In genomic region chr21:37049741-37050140, GRCh38 we compare ENCODE assay signal across 7 cellular contexts. TPM values are rescaled to one million over a fixed set of nuclear protein-coding genes. Genes with fewer than 3 reads are reported as not detected.
"Had no signal": no experiment of that assay in that cellular context is flagged by ENCODE, and none has a peak within 500 bp of the region (broad histone marks: within the 10 kb centered on the region; RNA-seq: fewer than 3 reads in every experiment).

No MANE protein-coding gene starts in this region.

RNA-seq across cellular contexts. Expression of gene RIPPLY3, which starts 43.2 kb away (rescaled TPM):
- total RNA-seq: subcutaneous adipose tissue, thoracic aorta, thyroid gland, tibial nerve, upper lobe of right lung, urinary bladder, vagina had no signal
